Comparison of ENCODE assay signal across 8 cellular contexts in the genomic region with DNA sequence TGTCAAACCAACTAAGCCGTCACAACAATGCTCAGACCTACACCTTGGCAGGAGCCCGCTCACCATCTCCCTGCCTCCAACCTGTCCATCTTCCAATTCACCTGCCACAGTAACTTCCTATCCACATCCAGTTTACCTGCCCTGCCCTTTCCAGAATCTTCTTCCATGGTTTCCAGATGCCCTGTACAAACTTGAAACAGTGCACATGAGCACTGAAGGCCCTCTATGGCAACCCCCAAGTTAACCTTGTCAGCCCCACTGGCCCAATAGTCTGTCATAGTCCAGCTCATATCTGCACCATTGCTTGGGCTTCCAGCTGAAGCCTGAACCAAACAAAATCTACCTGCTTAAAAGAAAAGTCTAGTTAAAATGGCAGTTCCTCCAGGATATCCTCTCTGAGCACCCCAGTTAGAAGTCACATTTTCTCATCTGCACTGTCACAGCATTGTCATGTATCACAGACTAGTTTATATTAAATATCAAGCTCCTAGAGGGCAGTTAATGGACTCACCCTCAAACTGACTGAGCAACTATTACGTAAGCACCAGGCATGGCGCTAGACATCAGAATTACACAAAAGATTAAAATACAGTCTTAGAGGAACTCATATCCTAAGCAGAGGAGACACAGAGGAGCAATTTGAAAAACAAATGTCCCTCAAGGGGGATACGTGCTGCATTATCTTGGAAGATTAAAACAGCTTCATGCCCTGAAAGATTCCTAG. TPM values are rescaled to one million over a fixed set of nuclear protein-coding genes. Genes with fewer than 3 reads are reported as not detected.
DNase-seq lines count a peak whose midpoint lies in the region; ATAC-seq and TF ChIP-seq lines count a peak whose summit lies in the region.

No MANE protein-coding gene starts in this region.

- CTCF ChIA-PET in Caco-2 (lab: Charles Lee), result interaction anchor here (1.5 kb wide), 1 partner anchor 88 kb away, joined by 3 read pairs; no protein-coding TSS in a partner anchor

- TF ChIP-seq CTCF in Caco-2 (IDR thresholded peaks at IDR 0.05; ENCODE audit: insufficient read depth in 1 of 2, low read depth in 1 of 2, low read length in 1 of 2, severe bottlenecking in 1 of 2, unreplicated experiment in 1 of 2) (no peak), osteoblast (IDR thresholded peaks at IDR 0.05; ENCODE audit: extremely low read depth, low read depth, low read length) (no peak), GM10266 (IDR thresholded peaks at IDR 0.05; ENCODE audit: control insufficient read depth, insufficient read depth, low read depth, missing control alignments) (no peak)

- peaks cover 84% of the 10 kb centered on the region for H4K20me1 ChIP-seq in osteoblast (ENCODE audit: insufficient read depth, low read length)

- H3K27me3 ChIP-seq in Caco-2 (replicated peaks; ENCODE audit: control insufficient read depth, insufficient read depth, low read length), result no peaks in the 10 kb centered on the region
- no peaks in the 10 kb centered on the region for H3K27me3 ChIP-seq in duodenal mucosa (ENCODE audit: control insufficient read depth in 1 of 2, insufficient read depth in 2 of 2, low read length in 2 of 2)
- no peaks in the 10 kb centered on the region for H3K27me3 ChIP-seq in osteoblast (ENCODE audit: insufficient read depth, low read length)

- peaks cover 100% of the 10 kb centered on the region for H3K79me2 ChIP-seq in osteoblast (ENCODE audit: insufficient read depth, low read length)

- H3K4me1 ChIP-seq in Caco-2 (peaks cover 59% of the 10 kb centered on the region), duodenal mucosa (ENCODE audit: control insufficient read depth in 1 of 2, insufficient read depth in 2 of 2, low read length in 2 of 2) (peaks cover 76 to 79% of the 10 kb centered on the region in 2 donors), osteoblast (ENCODE audit: insufficient read depth, low read length) (peaks cover 40% of the 10 kb centered on the region)

- H3K4me3 ChIP-seq in Caco-2 (ENCODE audit: low read depth, low read length), result no peak overlapping the region
- peak overlapping the region; percentile 8 to 23 for H3K4me3 ChIP-seq in duodenal mucosa (ENCODE audit: low read depth in 1 of 2, low read length in 2 of 2)
- H3K4me3 ChIP-seq in osteoblast (ENCODE audit: insufficient read depth, low read length), result no peak overlapping the region

- peak overlapping the region; percentile 6 for H3K27ac ChIP-seq in duodenal mucosa (ENCODE audit: low read depth, low read length)
- H3K27ac ChIP-seq in osteoblast (ENCODE audit: low read depth, low read length), result peak overlapping the region; percentile 48

- POLR2A ChIA-PET in Caco-2 (lab: Charles Lee), result interaction anchor here (0.9 kb wide), 1 partner anchor 12 kb away, joined by 3 read pairs; a partner anchor contains a TSS

- H3K9me3 Mint-ChIP-seq in Caco-2 (ENCODE audit: unreplicated experiment), result no peaks in the 10 kb centered on the region

- BruUV-seq in Caco-2 (replicated peaks; lab: Mats Ljungman, UMichigan), result no TSS peak

- H3K27ac Mint-ChIP-seq in Caco-2 (ENCODE audit: unreplicated experiment), result peak overlapping the region; percentile 79

- no peak overlapping the region for H3K4me3 Mint-ChIP-seq in Caco-2 (ENCODE audit: unreplicated experiment)

- H3K36me3 Mint-ChIP-seq in Caco-2 (ENCODE audit: insufficient read depth, unreplicated experiment), result peaks cover 75% of the 10 kb centered on the region

- no peaks in the 10 kb centered on the region for H3K9me3 ChIP-seq in Caco-2
- peaks cover 0 to 3% of the 10 kb centered on the region in 2 donors for H3K9me3 ChIP-seq in duodenal mucosa (ENCODE audit: control insufficient read depth in 1 of 2, low read length in 2 of 2)
- H3K9me3 ChIP-seq in osteoblast (ENCODE audit: low read depth, low read length), result no peaks in the 10 kb centered on the region

- H3K4me1 Mint-ChIP-seq in Caco-2 (ENCODE audit: low read depth, unreplicated experiment), result peaks cover 53% of the 10 kb centered on the region

- DNase-seq in Caco-2 (no peak), OCI-M1 (lab: John Stamatoyannopoulos, UW) (peak; percentile 56), osteoblast (ENCODE audit: insufficient read length, low spot score, missing footprints) (no peak), GM10266 (ENCODE audit: extremely low spot score) (no peak), DMS153 treated with DMSO at 0.1 percent for 48 hours (lab: John Stamatoyannopoulos, UW; ENCODE audit: unreplicated experiment) (no peak)

- peak overlapping the region in 1 of 2 donors; percentile 22 for H3K9ac ChIP-seq in duodenal mucosa (ENCODE audit: low read depth in 1 of 2, low read length in 2 of 2)

- no peak overlapping the region for H3K4me2 ChIP-seq in osteoblast (ENCODE audit: insufficient read depth, low read length)

- no peaks in the 10 kb centered on the region; the same call in 1 of the 2 replicates for H3K36me3 ChIP-seq in Caco-2 (ENCODE audit: control insufficient read depth, insufficient read depth, low read length)
- H3K36me3 ChIP-seq in duodenal mucosa (ENCODE audit: control insufficient read depth in 1 of 2, insufficient read depth in 2 of 2, low read length in 2 of 2), result peaks cover 0 to 6% of the 10 kb centered on the region in 2 donors
- peaks cover 29% of the 10 kb centered on the region for H3K36me3 ChIP-seq in osteoblast (ENCODE audit: insufficient read depth, low read length)

- H2AFZ ChIP-seq in osteoblast (ENCODE audit: low read length), result no peak overlapping the region

- intact Hi-C loops in Caco-2 (cut with micrococcal nuclease; ENCODE audit: unreplicated experiment), result no loop called here

- H3K27me3 Mint-ChIP-seq in Caco-2 (ENCODE audit: insufficient read depth, unreplicated experiment), result no peaks in the 10 kb centered on the region

- no peak for ATAC-seq in GM19397 (IDR thresholded peaks at IDR 0.05; ENCODE audit: unreplicated experiment)
- no peak for ATAC-seq in GM21528 (IDR thresholded peaks at IDR 0.05; ENCODE audit: low FRiP score, unreplicated experiment)

RNA-seq across cellular contexts. Expression of a gene that starts 11.6 kb away (rescaled TPM):
- total RNA-seq in Caco-2 (2022) (75.7 and 80.5 TPM in 2 replicates), osteoblast (84.3 and 91.9 TPM in 2 replicates)

RNA-seq across cellular contexts. Expression of a gene that starts 40.4 kb away (rescaled TPM):
- total RNA-seq in Caco-2 (2022) (322 and 332 TPM in 2 replicates), osteoblast (19.7 and 21.4 TPM in 2 replicates)

Comparison
In these comparisons a context has a peak if more than half of its experiments do, and no peak if none do; other contexts are left out.
1. H3K4me3 ChIP-seq: peak in duodenal mucosa (2 of 2); none in Caco-2 (single experiment) and osteoblast (single experiment).
2. RNA of a gene that starts 40.4 kb away (total RNA-seq): 322 to 332 TPM in Caco-2; 19.7 to 21.4 TPM in osteoblast; every median in the first group is over 10 times any median in the second.